21 cellular contexts compared by ENCODE assay signal in genomic region chr11:133526790-133527189, GRCh38. TPM values are rescaled to one million over a fixed set of nuclear protein-coding genes. Genes with fewer than 3 reads are reported as not detected.
"Had no signal": no experiment of that assay in that cellular context is flagged by ENCODE, and none has a peak within 500 bp of the region (broad histone marks: within the 10 kb centered on the region; RNA-seq: fewer than 3 reads in every experiment).

No MANE protein-coding gene starts in this region.

- H3K9me3 ChIP-seq: breast epithelium, colonic mucosa, esophagus muscularis mucosa, sigmoid colon, stomach, suprapubic skin, transverse colon had no signal

- H3K36me3 Mint-ChIP-seq: activated CD4-positive, alpha-beta memory T cell treated with anti-CD3 and anti-CD28 coated beads for 36 hours; activated naive CD8-positive, alpha-beta T cell treated with anti-CD3 and anti-CD28 coated beads, Interleukin-2, amount 10 ng/mL, durations not matched to agents 7 days and 5 days; stimulated activated memory B cell treated with anti-CD40 and anti-IgM and Interleukin-4, amounts not matched to agents 10 μg/mL and 1 μg/mL and 100 μg/mL, for 72 hours had no signal

- H3K4me1 ChIP-seq: breast epithelium, colonic mucosa, esophagus muscularis mucosa, sigmoid colon, suprapubic skin, transverse colon had no signal

- ATAC-seq: stimulated activated memory B cell treated with anti-CD40 and anti-IgM and Interleukin-4, amounts not matched to agents 10 μg/mL and 1 μg/mL and 100 μg/mL, for 72 hours had no signal

- H3K27ac Mint-ChIP-seq: activated B cell treated with CpG ODN at 0.5 μM for 24 hours; activated CD4-positive, alpha-beta memory T cell treated with anti-CD3 and anti-CD28 coated beads for 36 hours; activated naive CD8-positive, alpha-beta T cell treated with anti-CD3 and anti-CD28 coated beads, Interleukin-2, amount 10 ng/mL, durations not matched to agents 7 days and 5 days; naive B cell; stimulated activated memory B cell treated with anti-CD40 and anti-IgM and Interleukin-4, amounts not matched to agents 10 μg/mL and 1 μg/mL and 100 μg/mL, for 72 hours had no signal

- H3K9me3 Mint-ChIP-seq: activated B cell treated with CpG ODN at 0.5 μM for 24 hours; activated CD4-positive, alpha-beta memory T cell treated with anti-CD3 and anti-CD28 coated beads for 36 hours; activated naive CD8-positive, alpha-beta T cell treated with anti-CD3 and anti-CD28 coated beads, Interleukin-2, amount 10 ng/mL, durations not matched to agents 7 days and 5 days; neural crest cell; stimulated activated memory B cell treated with anti-CD40 and anti-IgM and Interleukin-4, amounts not matched to agents 10 μg/mL and 1 μg/mL and 100 μg/mL, for 72 hours had no signal

- H3K27me3 ChIP-seq: colonic mucosa had no signal

- H3K4me3 ChIP-seq: breast epithelium, colonic mucosa, esophagus muscularis mucosa, lung, sigmoid colon, smooth muscle cell, stomach, suprapubic skin, transverse colon had no signal

- DNase-seq: activated B cell treated with CpG ODN at 0.5 μM for 24 hours; activated CD4-positive, alpha-beta memory T cell treated with anti-CD3 and anti-CD28 coated beads for 36 hours; activated CD4-positive, alpha-beta T cell treated with anti-CD3 and anti-CD28 coated beads for 4 hours; activated naive CD4-positive, alpha-beta T cell treated with Interleukin-2 at 50 U/mL for 16 hours; activated naive CD8-positive, alpha-beta T cell treated with anti-CD3 and anti-CD28 coated beads, Interleukin-2, amount 10 ng/mL, durations not matched to agents 7 days and 5 days; activated T-cell treated with anti-CD3 and anti-CD28 coated beads, Interleukin-2, amount 50 U/mL, for 48 hours; amniotic stem cell; colonic mucosa; naive B cell; sigmoid colon; stimulated activated CD4-positive, alpha-beta T cell treated with anti-CD3 and anti-CD28 coated beads, Interleukin-15, amount 100 ng/mL, for 24 hours; stomach; transverse colon had no signal

- H3K36me3 ChIP-seq: breast epithelium, colonic mucosa, esophagus muscularis mucosa, sigmoid colon, stomach, suprapubic skin, transverse colon had no signal

- H3K27ac ChIP-seq: breast epithelium, colonic mucosa, dorsolateral prefrontal cortex, esophagus muscularis mucosa, sigmoid colon, stomach, suprapubic skin, transverse colon had no signal

RNA-seq across cellular contexts. Expression of gene OPCML, which starts 5.5 kb away (rescaled TPM):
- total RNA-seq: activated B cell treated with CpG ODN at 0.5 μM for 24 hours; activated CD4-positive, alpha-beta memory T cell treated with anti-CD3 and anti-CD28 coated beads for 36 hours; activated naive CD8-positive, alpha-beta T cell treated with anti-CD3 and anti-CD28 coated beads, Interleukin-2, amount 10 ng/mL, durations not matched to agents 7 days and 5 days; breast epithelium; transverse colon had no signal
- polyA plus RNA-seq: lung had no signal
